2 cellular contexts compared by ENCODE assay signal in the genomic region with DNA sequence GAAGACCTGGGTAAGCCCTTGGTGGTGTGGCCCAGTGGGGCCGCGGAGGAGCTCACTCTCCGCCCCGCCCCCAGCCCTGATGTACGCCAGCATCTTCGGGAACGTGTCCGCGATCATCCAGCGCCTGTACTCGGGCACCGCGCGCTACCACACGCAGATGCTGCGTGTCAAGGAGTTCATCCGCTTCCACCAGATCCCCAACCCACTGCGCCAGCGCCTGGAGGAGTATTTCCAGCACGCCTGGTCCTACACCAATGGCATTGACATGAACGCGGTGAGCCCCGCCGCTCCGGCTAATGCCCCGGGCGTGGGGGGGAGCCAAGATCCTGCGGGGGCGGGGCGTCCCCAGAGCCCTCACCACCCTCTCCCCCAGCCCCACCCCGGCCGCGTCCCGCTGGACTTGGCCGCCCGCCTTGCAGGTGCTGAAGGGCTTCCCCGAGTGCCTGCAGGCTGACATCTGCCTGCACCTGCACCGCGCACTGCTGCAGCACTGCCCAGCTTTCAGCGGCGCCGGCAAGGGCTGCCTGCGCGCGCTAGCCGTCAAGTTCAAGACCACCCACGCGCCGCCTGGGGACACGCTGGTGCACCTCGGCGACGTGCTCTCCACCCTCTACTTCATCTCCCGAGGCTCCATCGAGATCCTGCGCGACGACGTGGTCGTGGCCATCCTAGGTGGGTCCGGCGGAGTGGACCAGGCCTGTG.
TF ChIP-seq lines count a peak whose summit lies in the region.

No MANE protein-coding gene starts in this region.

TF ChIP-seq in GM23338, 12 proteins besides CTCF, POLR2A, EP300 and RAD21 (continues in another document):
- TF ChIP-seq NANOG (IDR thresholded peaks at IDR 0.05; ENCODE audit: borderline replicate concordance) (no peak), ZNF462 (CRISPR knock-in tag; IDR thresholded peaks at IDR 0.05) (no peak), ZNF331 (CRISPR knock-in tag; IDR thresholded peaks at IDR 0.05; ENCODE audit: low read depth) (no peak), JUNB (IDR thresholded peaks at IDR 0.05; ENCODE audit: unreplicated experiment) (no peak), ZNF114 (CRISPR knock-in tag; IDR thresholded peaks at IDR 0.05) (no peak), ETS1 (IDR thresholded peaks at IDR 0.05) (no peak), EZH2 (IDR thresholded peaks at IDR 0.05; ENCODE audit: low read depth, unreplicated experiment) (no peak), POLR2AphosphoS5 (IDR thresholded peaks at IDR 0.05; ENCODE audit: low read depth) (no peak)

TF ChIP-seq in H1, 55 proteins besides CTCF, POLR2A, EP300 and RAD21:
- peak; percentile 24 for TF ChIP-seq KDM4A (IDR thresholded peaks at IDR 0.05; ENCODE audit: low read depth, low read length, severe bottlenecking)
- TF ChIP-seq JUND (IDR thresholded peaks at IDR 0.05; ENCODE audit: low read length): no peak
